ENCODE assay signal across 22 cellular contexts in the genomic region with DNA sequence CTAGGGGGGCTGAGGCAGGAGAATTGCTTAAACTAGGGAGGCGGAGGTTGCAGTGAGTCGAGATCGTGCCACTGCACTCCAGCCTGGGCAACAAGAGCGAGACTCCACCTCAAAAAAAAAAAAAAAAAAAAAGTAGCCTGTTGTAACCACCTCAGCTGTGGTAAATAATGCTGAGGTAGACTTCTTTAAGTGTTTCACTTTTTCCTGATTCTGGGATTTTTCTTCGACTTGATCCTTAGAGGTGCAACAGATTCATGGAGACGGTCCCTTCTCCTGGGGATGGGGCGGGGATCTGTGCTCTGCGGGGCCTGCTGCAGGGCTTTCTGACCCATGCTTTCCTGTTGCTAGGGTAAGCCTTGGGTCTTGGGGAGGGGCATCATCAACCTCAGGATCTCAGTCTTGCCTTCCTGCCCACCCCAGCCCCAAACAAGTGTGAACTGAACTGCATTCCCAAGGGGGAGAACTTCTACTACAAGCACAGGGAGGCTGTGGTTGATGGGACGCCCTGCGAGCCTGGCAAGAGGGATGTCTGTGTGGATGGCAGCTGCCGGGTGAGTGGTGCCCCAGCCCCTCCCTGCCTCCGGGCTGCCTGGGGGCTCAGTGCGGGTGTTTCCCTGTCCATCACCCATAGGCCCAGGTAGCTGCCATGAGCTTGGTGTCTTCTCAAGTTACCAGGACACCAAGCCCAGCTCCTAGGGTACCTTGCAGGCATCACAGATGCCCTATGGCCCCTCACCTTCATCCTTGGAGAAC. TPM values are rescaled to one million over a fixed set of nuclear protein-coding genes. Genes with fewer than 3 reads are reported as not detected.
DNase-seq lines count a peak whose midpoint lies in the region; ATAC-seq, FAIRE-seq and TF ChIP-seq lines count a peak whose summit lies in the region.
"Had no signal": no experiment of that assay in that cellular context is flagged by ENCODE, and none has a peak within 500 bp of the region (broad histone marks: within the 10 kb centered on the region; RNA-seq: fewer than 3 reads in every experiment).

No MANE protein-coding gene starts in this region.

- H3K9me3 ChIP-seq in SK-N-SH (no peaks in the 10 kb centered on the region), small intestine (ENCODE audit: control insufficient read depth, low read depth) (no peaks in the 10 kb centered on the region)

- no peak overlapping the region for H2AFZ ChIP-seq in SK-N-SH (ENCODE audit: low read depth)

- H3K27me3 ChIP-seq in SK-N-SH (ENCODE audit: insufficient read depth) = no peaks in the 10 kb centered on the region
- no peaks in the 10 kb centered on the region for H3K27me3 ChIP-seq in small intestine (ENCODE audit: control insufficient read depth in 2 of 2, insufficient read depth in 2 of 2, low read length in 2 of 2)

- H3K27ac Mint-ChIP-seq in chondrocyte (ENCODE audit: unreplicated experiment) = no peak overlapping the region
- H3K27ac Mint-ChIP-seq in stimulated activated memory B cell treated with anti-CD40 and anti-IgM and Interleukin-4, amounts not matched to agents 10 μg/mL and 1 μg/mL and 100 μg/mL, for 72 hours = peak overlapping the region; percentile 50

- H3K9ac ChIP-seq in SK-N-SH = no peak overlapping the region

- DNase-seq in SK-N-SH (peak; percentile 27), HTR-8/SVneo (ENCODE audit: insufficient read length, low spot score) (no peak), chondrocyte (ENCODE audit: low spot score) (peak; percentile 43), small intestine (no peak), GM10266 (ENCODE audit: extremely low spot score) (no peak)
- DNase-seq: EL, GF-D8, KBM-7, NCI-H1092 treated with DMSO at 0.1 percent for 48 hours, NCI-H146, NCI-H2029, NCI-H226, NCI-H510A treated with DMSO at 0.1 percent for 48 hours, NCI-H748 treated with DMSO at 0.1 percent for 48 hours had no signal

- no peak for TF ChIP-seq CTCF in SK-N-SH (IDR thresholded peaks at IDR 0.05)
- no peak for TF ChIP-seq CTCF in chondrocyte (IDR thresholded peaks at IDR 0.05)
- TF ChIP-seq CTCF in GM10266 (IDR thresholded peaks at IDR 0.05; ENCODE audit: control insufficient read depth, insufficient read depth, low read depth, missing control alignments) = no peak

- peaks cover 10% of the 10 kb centered on the region for H3K4me1 Mint-ChIP-seq in chondrocyte (ENCODE audit: low read depth)
- peaks cover 33% of the 10 kb centered on the region for H3K4me1 Mint-ChIP-seq in stimulated activated memory B cell treated with anti-CD40 and anti-IgM and Interleukin-4, amounts not matched to agents 10 μg/mL and 1 μg/mL and 100 μg/mL, for 72 hours

- H3K27me3 Mint-ChIP-seq in chondrocyte (ENCODE audit: low read depth) = no peaks in the 10 kb centered on the region
- H3K27me3 Mint-ChIP-seq in stimulated activated memory B cell treated with anti-CD40 and anti-IgM and Interleukin-4, amounts not matched to agents 10 μg/mL and 1 μg/mL and 100 μg/mL, for 72 hours = peaks cover 24% of the 10 kb centered on the region

- H3K4me3 Mint-ChIP-seq in chondrocyte (ENCODE audit: unreplicated experiment) = no peak overlapping the region
- H3K4me3 Mint-ChIP-seq in stimulated activated memory B cell treated with anti-CD40 and anti-IgM and Interleukin-4, amounts not matched to agents 10 μg/mL and 1 μg/mL and 100 μg/mL, for 72 hours = no peak overlapping the region
- H3K4me3 Mint-ChIP-seq: CD14-positive monocyte had no signal

- no peaks in the 10 kb centered on the region for H3F3A ChIP-seq in SK-N-SH (replicated peaks; ENCODE audit: insufficient read depth)

- FAIRE-seq in HTR-8/SVneo (lab: Jason Lieb, UNC) (peak; percentile 86), small intestine (lab: Jason Lieb, UNC) (no peak)
- FAIRE-seq: D721Med had no signal

- H3K36me3 ChIP-seq in SK-N-SH (replicated peaks in 1 of 2; ENCODE audit: control insufficient read depth in 1 of 2, insufficient read depth in 2 of 2, low read length in 1 of 2) (no peaks in the 10 kb centered on the region), small intestine (ENCODE audit: control insufficient read depth in 2 of 2, insufficient read depth in 2 of 2, low read length in 2 of 2) (no peaks in the 10 kb centered on the region)

- 85% methylated on average over 13 of the region's 13 CpGs for WGBS in SK-N-SH (ENCODE audit: low lambda C conversion rate)
- 84 to 91% (median 86%) methylated on average over 12 to 13 of the region's 13 CpGs for WGBS in small intestine, 3 donors

- no peak for ATAC-seq in SK-N-SH treated with all-trans-retinoic acid at 6 μM for 48 hours
- ATAC-seq in stimulated activated memory B cell treated with anti-CD40 and anti-IgM and Interleukin-4, amounts not matched to agents 10 μg/mL and 1 μg/mL and 100 μg/mL, for 72 hours = no peak
- ATAC-seq in HG03521 (IDR thresholded peaks at IDR 0.05; ENCODE audit: unreplicated experiment) = no peak

- no peak overlapping the region for H3K4me2 ChIP-seq in SK-N-SH

- no peaks in the 10 kb centered on the region for H3K79me2 ChIP-seq in SK-N-SH (ENCODE audit: insufficient read depth)

- no peak for TF ChIP-seq EP300 in SK-N-SH (IDR thresholded peaks at IDR 0.05; ENCODE audit: borderline replicate concordance in 1 of 2, low read depth in 1 of 2, low read length in 1 of 2)

- no peaks in the 10 kb centered on the region for H3K4me1 ChIP-seq in SK-N-SH (ENCODE audit: control insufficient read depth in 1 of 2, insufficient read depth in 2 of 2, low read depth in 1 of 2, low read length in 1 of 2)
- H3K4me1 ChIP-seq in small intestine (ENCODE audit: control insufficient read depth in 2 of 2, insufficient read depth in 1 of 2, low read depth in 1 of 2, low read length in 1 of 2) = no peaks in the 10 kb centered on the region

- H4K20me1 ChIP-seq in SK-N-SH (ENCODE audit: insufficient read depth) = no peaks in the 10 kb centered on the region

- H3K9me2 ChIP-seq in SK-N-SH = no peaks in the 10 kb centered on the region

- no peak for TF ChIP-seq RAD21 in SK-N-SH (IDR thresholded peaks at IDR 0.05; ENCODE audit: low read length)

- peaks cover 9% of the 10 kb centered on the region for H3K36me3 Mint-ChIP-seq in chondrocyte (ENCODE audit: low read depth)
- H3K36me3 Mint-ChIP-seq in stimulated activated memory B cell treated with anti-CD40 and anti-IgM and Interleukin-4, amounts not matched to agents 10 μg/mL and 1 μg/mL and 100 μg/mL, for 72 hours = no peaks in the 10 kb centered on the region

- H3K4me3 ChIP-seq in SK-N-SH (ENCODE audit: low read depth in 2 of 2, low read length in 1 of 2) = no peak overlapping the region
- H3K4me3 ChIP-seq in small intestine (ENCODE audit: low read depth in 1 of 2, low read length in 2 of 2) = no peak overlapping the region

- no peaks in the 10 kb centered on the region for H3K9me3 Mint-ChIP-seq in chondrocyte (ENCODE audit: low read depth)
- H3K9me3 Mint-ChIP-seq in stimulated activated memory B cell treated with anti-CD40 and anti-IgM and Interleukin-4, amounts not matched to agents 10 μg/mL and 1 μg/mL and 100 μg/mL, for 72 hours = no peaks in the 10 kb centered on the region

- CTCF ChIA-PET in SK-N-SH (lab: Yijun Ruan, JAX) = no interaction called here

- H3K27ac ChIP-seq in SK-N-SH (ENCODE audit: low read depth in 2 of 2, low read length in 1 of 2) = no peak overlapping the region
- no peak overlapping the region for H3K27ac ChIP-seq in small intestine (ENCODE audit: low read depth in 1 of 2, low read length in 1 of 2)
- H3K27ac ChIP-seq: 22Rv1, RWPE1 had no signal

- POLR2A ChIA-PET in SK-N-SH (lab: Yijun Ruan, JAX) = no interaction called here

TF ChIP-seq in SK-N-SH, 30 proteins besides CTCF, POLR2A, EP300 and RAD21 (continues in another document):
- TF ChIP-seq EZH2phosphoT487 (IDR thresholded peaks at IDR 0.05; ENCODE audit: borderline replicate concordance, low read depth) = no peak
- TF ChIP-seq, protein P1, sequence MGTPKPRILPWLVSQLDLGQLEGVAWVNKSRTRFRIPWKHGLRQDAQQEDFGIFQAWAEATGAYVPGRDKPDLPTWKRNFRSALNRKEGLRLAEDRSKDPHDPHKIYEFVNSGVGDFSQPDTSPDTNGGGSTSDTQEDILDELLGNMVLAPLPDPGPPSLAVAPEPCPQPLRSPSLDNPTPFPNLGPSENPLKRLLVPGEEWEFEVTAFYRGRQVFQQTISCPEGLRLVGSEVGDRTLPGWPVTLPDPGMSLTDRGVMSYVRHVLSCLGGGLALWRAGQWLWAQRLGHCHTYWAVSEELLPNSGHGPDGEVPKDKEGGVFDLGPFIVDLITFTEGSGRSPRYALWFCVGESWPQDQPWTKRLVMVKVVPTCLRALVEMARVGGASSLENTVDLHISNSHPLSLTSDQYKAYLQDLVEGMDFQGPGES (IDR thresholded peaks at IDR 0.05; ENCODE audit: low read depth, low read length) = no peak

TF ChIP-seq in SK-N-SH treated with all-trans-retinoic acid at 6 μM for 48 hours, 23 proteins besides CTCF, POLR2A, EP300 and RAD21 (continues in another document):
- TF ChIP-seq ZNF565 (CRISPR knock-in tag; conservative IDR thresholded peaks at IDR 0.05; ENCODE audit: low read depth) = no peak
- TF ChIP-seq OSR1 (CRISPR knock-in tag; IDR thresholded peaks at IDR 0.05) = no peak
- no peak for TF ChIP-seq ISL1 (CRISPR knock-in tag; IDR thresholded peaks at IDR 0.05)
- TF ChIP-seq ZNF8 (CRISPR knock-in tag; IDR thresholded peaks at IDR 0.05) = no peak
- TF ChIP-seq, protein P2, sequence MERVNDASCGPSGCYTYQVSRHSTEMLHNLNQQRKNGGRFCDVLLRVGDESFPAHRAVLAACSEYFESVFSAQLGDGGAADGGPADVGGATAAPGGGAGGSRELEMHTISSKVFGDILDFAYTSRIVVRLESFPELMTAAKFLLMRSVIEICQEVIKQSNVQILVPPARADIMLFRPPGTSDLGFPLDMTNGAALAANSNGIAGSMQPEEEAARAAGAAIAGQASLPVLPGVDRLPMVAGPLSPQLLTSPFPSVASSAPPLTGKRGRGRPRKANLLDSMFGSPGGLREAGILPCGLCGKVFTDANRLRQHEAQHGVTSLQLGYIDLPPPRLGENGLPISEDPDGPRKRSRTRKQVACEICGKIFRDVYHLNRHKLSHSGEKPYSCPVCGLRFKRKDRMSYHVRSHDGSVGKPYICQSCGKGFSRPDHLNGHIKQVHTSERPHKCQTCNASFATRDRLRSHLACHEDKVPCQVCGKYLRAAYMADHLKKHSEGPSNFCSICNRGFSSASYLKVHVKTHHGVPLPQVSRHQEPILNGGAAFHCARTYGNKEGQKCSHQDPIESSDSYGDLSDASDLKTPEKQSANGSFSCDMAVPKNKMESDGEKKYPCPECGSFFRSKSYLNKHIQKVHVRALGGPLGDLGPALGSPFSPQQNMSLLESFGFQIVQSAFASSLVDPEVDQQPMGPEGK (CRISPR knock-in tag; IDR thresholded peaks at IDR 0.05; ENCODE audit: borderline replicate concordance) = no peak

RNA-seq across cellular contexts. Expression of a gene that starts 12.4 kb away (rescaled TPM):
- 0.13 and 0.15 TPM in 2 replicates for polyA plus RNA-seq in SK-N-SH (2012; rRNA removed)
- polyA plus RNA-seq in SK-N-SH (2012; cell fraction: cytosol; rRNA removed) = 0.05 and 0.14 TPM in 2 replicates
- polyA plus RNA-seq in SK-N-SH (2012; cell fraction: nucleus; rRNA removed) = 0.55 and 0.71 TPM in 2 replicates
- 16.4 to 45.3 TPM (median 16.8 TPM) in 3 replicates for total RNA-seq in chondrocyte
- polyA plus RNA-seq in small intestine = 1 to 10 TPM in 2 of 3 donors, under 1 TPM in 1; 0.45 to 3.0 (median 1.1) TPM
- total RNA-seq: H4 had no signal

Comparison
In these comparisons a context has a peak if more than half of its experiments do, and no peak if none do; other contexts are left out.
1. DNase-seq: peak in SK-N-SH (single experiment) and chondrocyte (single experiment); none in HTR-8/SVneo (single experiment), small intestine (single experiment) and GM10266 (single experiment).